Comparison of ENCODE assay signal across 23 cellular contexts in genomic region chr17:27776882-27777624, GRCh38. TPM values are rescaled to one million over a fixed set of nuclear protein-coding genes. Genes with fewer than 3 reads are reported as not detected.
"Had no signal": no experiment of that assay in that cellular context is flagged by ENCODE, and none has a peak within 500 bp of the region (broad histone marks: within the 10 kb centered on the region; RNA-seq: fewer than 3 reads in every experiment).

No MANE protein-coding gene starts in this region.

- H3K27ac Mint-ChIP-seq: activated CD4-positive, alpha-beta T cell treated with anti-CD3 and anti-CD28 coated beads, Interleukin-2, amount 10 ng/mL, durations not matched to agents 7 days and 5 days; activated naive CD8-positive, alpha-beta T cell; activated T-cell treated with anti-CD3 and anti-CD28 coated beads, Interleukin-2, amount 50 U/mL, for 72 hours; memory B cell; nephron; progenitor cell of endocrine pancreas; T-helper 1 cell treated with Interleukin-12 subunit alpha and Interleukin-12 subunit beta and Interleukin-4 antibody, amounts not matched to agents 30 μg/mL and 1 μg/mL, for 36 hours; type B pancreatic cell had no signal

- H3K9me3 ChIP-seq: gastrocnemius medialis, left lung, right atrium auricular region, suprapubic skin had no signal

- H3K4me1 Mint-ChIP-seq: brain, memory B cell, nephron had no signal

- DNase-seq: activated CD4-positive, alpha-beta T cell treated with anti-CD3 and anti-CD28 coated beads, Interleukin-2, amount 10 ng/mL, durations not matched to agents 7 days and 5 days; activated CD4-positive, CD25-positive, alpha-beta regulatory T cell; activated CD8-positive, alpha-beta memory T cell treated with anti-CD3 and anti-CD28 coated beads, Interleukin-2, amount 50 U/mL, for 48 hours; activated gamma-delta T cell; activated T-cell treated with anti-CD3 and anti-CD28 coated beads, Interleukin-2, amount 50 U/mL, for 72 hours; central memory CD4-positive, alpha-beta T cell; effector memory CD4-positive, alpha-beta T cell; gastrocnemius medialis; occipital lobe; stimulated activated CD4-positive, alpha-beta T cell treated with anti-CD3 and anti-CD28 coated beads, Interleukin-4, amount 100 ng/mL, for 4 hours; stimulated activated CD8-positive, alpha-beta memory T cell treated with anti-CD3 and anti-CD28 coated beads, Interleukin-4, amount 100 ng/mL, for 48 hours; stimulated activated naive CD4-positive, alpha-beta T cell treated with Interleukin-2 at 50 U/mL for 16 hours had no signal

- H3K27ac ChIP-seq: gastrocnemius medialis, left lung, right atrium auricular region, skin epidermis, suprapubic skin had no signal

- H3K36me3 Mint-ChIP-seq: activated naive CD8-positive, alpha-beta T cell; brain; memory B cell; type B pancreatic cell had no signal

- H3K4me3 ChIP-seq: gastrocnemius medialis, left lung, right atrium auricular region, skin epidermis, suprapubic skin had no signal

- H3K4me1 ChIP-seq: gastrocnemius medialis, left lung, right atrium auricular region, suprapubic skin had no signal

- H3K9me3 Mint-ChIP-seq: activated CD4-positive, alpha-beta T cell treated with anti-CD3 and anti-CD28 coated beads, Interleukin-2, amount 10 ng/mL, durations not matched to agents 7 days and 5 days; activated T-cell treated with anti-CD3 and anti-CD28 coated beads, Interleukin-2, amount 50 U/mL, for 72 hours; brain; memory B cell; nephron; T-helper 1 cell treated with Interleukin-12 subunit alpha and Interleukin-12 subunit beta and Interleukin-4 antibody, amounts not matched to agents 30 μg/mL and 1 μg/mL, for 36 hours; type B pancreatic cell had no signal

- H3K36me3 ChIP-seq: gastrocnemius medialis, left lung, right atrium auricular region, suprapubic skin had no signal

- H3K4me3 Mint-ChIP-seq: activated CD4-positive, alpha-beta T cell treated with anti-CD3 and anti-CD28 coated beads, Interleukin-2, amount 10 ng/mL, durations not matched to agents 7 days and 5 days; activated naive CD8-positive, alpha-beta T cell; activated T-cell treated with anti-CD3 and anti-CD28 coated beads, Interleukin-2, amount 50 U/mL, for 72 hours; brain; memory B cell; nephron; T-helper 1 cell treated with Interleukin-12 subunit alpha and Interleukin-12 subunit beta and Interleukin-4 antibody, amounts not matched to agents 30 μg/mL and 1 μg/mL, for 36 hours; type B pancreatic cell had no signal

- H3K27me3 ChIP-seq: gastrocnemius medialis, left lung, right atrium auricular region, suprapubic skin had no signal

- H3K27me3 Mint-ChIP-seq: activated CD4-positive, alpha-beta T cell treated with anti-CD3 and anti-CD28 coated beads, Interleukin-2, amount 10 ng/mL, durations not matched to agents 7 days and 5 days; activated naive CD8-positive, alpha-beta T cell had no signal

RNA-seq across cellular contexts. Expression of gene NOS2, which starts 23.3 kb away (rescaled TPM):
- total RNA-seq: activated CD4-positive, alpha-beta T cell treated with anti-CD3 and anti-CD28 coated beads, Interleukin-2, amount 10 ng/mL, durations not matched to agents 7 days and 5 days had no signal
